In genomic region chr1:40391688-40392145, GRCh38 we compare ENCODE assay signal across 9 cellular contexts. TPM values are rescaled to one million over a fixed set of nuclear protein-coding genes. Genes with fewer than 3 reads are reported as not detected.
DNase-seq lines count a peak whose midpoint lies in the region; ATAC-seq and TF ChIP-seq lines count a peak whose summit lies in the region.
"Had no signal": no experiment of that assay in that cellular context is flagged by ENCODE, and none has a peak within 500 bp of the region (broad histone marks: within the 10 kb centered on the region; RNA-seq: fewer than 3 reads in every experiment).

No MANE protein-coding gene starts in this region.

- no peaks in the 10 kb centered on the region for H4K20me1 ChIP-seq in PC-3 (ENCODE audit: low read length)

- WGBS in right lobe of liver (ENCODE audit: insufficient coverage, low coverage, low lambda C conversion rate, missing lambda C conversion rate), result 62% methylated on average over 1 of the region's 1 CpG

- CTCF ChIA-PET in CD4-positive, alpha-beta T cell (lab: Charles Lee), result interaction anchor here (0.9 to 4.1 kb wide), 4 partner anchors 13 to 239 kb away, joined by 3 to 16 read pairs (median 6); no protein-coding TSS in a partner anchor
- CTCF ChIA-PET in PC-3 (lab: Charles Lee), result interaction anchor here (0.6 kb wide), 1 partner anchor 29 kb away, joined by 3 read pairs; no protein-coding TSS in a partner anchor

- H3K9ac ChIP-seq in PC-3 (ENCODE audit: low read length), result no peak overlapping the region

- POLR2A ChIA-PET in CD4-positive, alpha-beta T cell (lab: Charles Lee), result interaction anchor here (2.6 to 10.9 kb wide), 3 partner anchors 11 to 17 kb away, joined by 18 to 304 read pairs (median 19); partner anchors contain the start of gene SMAP2
- POLR2A ChIA-PET in PC-3 (lab: Charles Lee; ENCODE audit: unreplicated experiment), result no interaction called here

- no peaks in the 10 kb centered on the region for H3K27me3 ChIP-seq in CD4-positive, alpha-beta T cell (ENCODE audit: control insufficient read depth, insufficient read depth, low read length)
- H3K27me3 ChIP-seq in PC-3 (ENCODE audit: low read length) (no peaks in the 10 kb centered on the region), right lobe of liver (no peaks in the 10 kb centered on the region)

- peaks cover 2% of the 10 kb centered on the region for H3K9me3 Mint-ChIP-seq in CD4-positive, alpha-beta T cell

- no peak overlapping the region for H2AFZ ChIP-seq in PC-3 (ENCODE audit: low read length)

- H3K27ac Mint-ChIP-seq in CD4-positive, alpha-beta T cell, result peak overlapping the region; percentile 96

- H3K4me3 ChIP-seq in PC-3 (ENCODE audit: low read length) (no peak overlapping the region), right lobe of liver (no peak overlapping the region)

- no peaks in the 10 kb centered on the region for H3K36me3 ChIP-seq in PC-3 (ENCODE audit: low read depth, low read length)
- H3K36me3 ChIP-seq in right lobe of liver, result no peaks in the 10 kb centered on the region

- no peaks in the 10 kb centered on the region for H3K9me2 ChIP-seq in PC-3 (replicated peaks; ENCODE audit: low read length)

- intact Hi-C loops in CD4-positive, alpha-beta T cell (cut with DNase I, micrococcal nuclease), result no loop called here
- intact Hi-C loops in PC-3 (cut with micrococcal nuclease) (no loop called here), right lobe of liver (cut with DNase I) (no loop called here)

- BruUV-seq in PC-3 (replicated peaks; lab: Mats Ljungman, UMichigan), result no TSS peak

- no peak for ATAC-seq in CD4-positive, alpha-beta T cell (ENCODE audit: poor library complexity)
- peak; percentile 48 for ATAC-seq in GM21619 (IDR thresholded peaks at IDR 0.05; ENCODE audit: unreplicated experiment)
- ATAC-seq in PC-3, result peak; percentile 33
- ATAC-seq in right lobe of liver, result peak in 3 of 4 donors; percentile 21 to 34 (median 30)
- no peak for ATAC-seq in HG03520 (IDR thresholded peaks at IDR 0.05; ENCODE audit: unreplicated experiment)

- peaks cover 90% of the 10 kb centered on the region for H3K4me1 Mint-ChIP-seq in CD4-positive, alpha-beta T cell (ENCODE audit: low read depth)

- no peaks in the 10 kb centered on the region for H3K27me3 Mint-ChIP-seq in CD4-positive, alpha-beta T cell

- no peak for DNase-seq in CD4-positive, alpha-beta T cell
- DNase-seq in PC-3 (no peak), right lobe of liver (no peak), amniotic stem cell (lab: John Stamatoyannopoulos, UW) (no peak), SKM-1 (lab: John Stamatoyannopoulos, UW; ENCODE audit: unreplicated experiment) (no peak), HuH-7 (ENCODE audit: low spot score) (no peak)
- DNase-seq: retina had no signal

- H3K36me3 Mint-ChIP-seq in CD4-positive, alpha-beta T cell (ENCODE audit: low read depth), result peaks cover 40% of the 10 kb centered on the region

- H3K4me1 ChIP-seq in PC-3 (ENCODE audit: insufficient read depth, low read length), result peaks cover 18% of the 10 kb centered on the region; the same call in 1 of the 2 replicates
- peaks cover 0 to 79% (median 26%) of the 10 kb centered on the region in 4 donors for H3K4me1 ChIP-seq in right lobe of liver

- no peaks in the 10 kb centered on the region for H3F3A ChIP-seq in PC-3 (ENCODE audit: low read length, unreplicated experiment)

- H3K4me2 ChIP-seq in PC-3 (ENCODE audit: low read length), result no peak overlapping the region

- TF ChIP-seq CTCF in CD4-positive, alpha-beta T cell (IDR thresholded peaks at IDR 0.05), result no peak
- TF ChIP-seq CTCF in PC-3 (conservative IDR thresholded peaks at IDR 0.05; ENCODE audit: low read depth, low read length) (no peak), right lobe of liver (IDR thresholded peaks at IDR 0.05) (no peak)

- peak overlapping the region; percentile 89 for H3K4me3 Mint-ChIP-seq in CD4-positive, alpha-beta T cell

- peak overlapping the region; percentile 95 for H3K27ac ChIP-seq in CD4-positive, alpha-beta T cell (ENCODE audit: low read depth, low read length)
- H3K27ac ChIP-seq in PC-3 (ENCODE audit: low read length) (no peak overlapping the region), right lobe of liver (peak overlapping the region; percentile 80 to 94 (median 81))

- TF ChIP-seq POLR2A in right lobe of liver (IDR thresholded peaks at IDR 0.05), result peak; percentile 8

- H3K79me2 ChIP-seq in PC-3 (ENCODE audit: low read length), result peaks cover 87% of the 10 kb centered on the region

- H3K9me3 ChIP-seq in CD4-positive, alpha-beta T cell (ENCODE audit: control insufficient read depth, low read length), result no peaks in the 10 kb centered on the region
- H3K9me3 ChIP-seq in PC-3 (ENCODE audit: low read length) (no peaks in the 10 kb centered on the region), right lobe of liver (no peaks in the 10 kb centered on the region)

RNA-seq across cellular contexts. Expression of gene SMAP2, which starts 18.2 kb away (rescaled TPM):
- 100 to 1,000 TPM; 214 to 216 TPM for total RNA-seq in CD4-positive, alpha-beta T cell
- total RNA-seq in PC-3 (2014; rRNA removed), result 48.1 and 51.0 TPM in 2 replicates
- total RNA-seq in right lobe of liver, result 10 to 100 TPM; 23.7 to 41.5 (median 36.2) TPM

RNA-seq across cellular contexts. Expression of gene ZFP69B, which starts 58.6 kb away (rescaled TPM):
- total RNA-seq in CD4-positive, alpha-beta T cell, result 1 to 10 TPM; 1.8 to 2.4 TPM
- 2.5 and 3.0 TPM in 2 replicates for total RNA-seq in PC-3 (2014; rRNA removed)
- total RNA-seq in right lobe of liver, result 1 to 10 TPM in 3 of 6 experiments, under 1 TPM in 3; 0.14 to 1.5 (median 0.87) TPM

Comparison
In these comparisons a context has a peak if more than half of its experiments do, and no peak if none do; other contexts are left out.
1. ATAC-seq: peak in GM21619 (single experiment), PC-3 (single experiment) and right lobe of liver (3 of 4); none in CD4-positive, alpha-beta T cell (single experiment) and HG03520 (single experiment).